Comparison of ENCODE assay signal across 15 cellular contexts in the genomic region with DNA sequence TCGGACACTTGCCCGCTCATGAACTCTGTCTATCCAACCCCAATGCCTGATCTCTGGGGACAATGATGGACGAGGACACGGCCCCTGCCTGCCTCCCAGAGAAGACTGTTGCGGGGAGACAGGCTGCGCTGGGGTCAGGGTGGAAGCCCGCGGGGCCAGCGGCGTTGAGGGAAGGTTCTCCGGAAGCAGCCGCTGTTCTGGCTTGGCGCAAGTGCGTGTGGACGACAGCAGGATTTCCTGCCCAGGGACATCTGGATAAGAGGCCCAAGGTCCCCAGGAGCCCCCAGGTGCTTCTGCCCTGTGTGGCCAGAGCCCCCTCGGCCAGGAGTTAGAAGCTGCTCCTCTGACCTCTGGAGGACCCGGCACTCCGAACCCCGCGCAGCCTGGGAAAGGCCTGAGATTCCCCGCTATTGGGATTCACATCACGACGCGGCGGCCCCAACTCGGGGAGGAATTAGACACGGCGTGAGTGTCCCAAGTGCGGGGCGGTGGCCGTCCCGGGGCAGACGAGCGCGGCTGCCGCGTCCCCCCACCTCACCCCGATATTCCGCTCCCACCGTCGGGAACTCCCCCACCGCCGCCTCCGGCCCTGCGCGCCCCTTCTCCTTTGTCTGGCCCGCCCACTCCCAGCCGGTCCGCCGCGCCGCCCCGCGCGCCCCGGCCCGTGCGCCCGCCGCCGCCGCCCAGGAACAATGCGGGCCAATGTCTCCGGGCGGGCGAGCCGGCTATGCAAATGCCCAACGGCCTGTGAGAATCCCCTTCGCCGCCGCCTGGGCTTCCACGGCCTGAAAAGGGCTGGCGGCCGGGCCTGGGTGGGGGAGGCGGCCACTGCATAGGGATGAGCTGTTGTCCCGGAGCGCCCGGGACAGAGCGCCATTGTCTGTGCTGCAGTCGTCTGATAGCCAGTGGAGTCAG. TPM values are rescaled to one million over a fixed set of nuclear protein-coding genes. Genes with fewer than 3 reads are reported as not detected.
DNase-seq lines count a peak whose midpoint lies in the region; ATAC-seq and TF ChIP-seq lines count a peak whose summit lies in the region.
"Had no signal": no experiment of that assay in that cellular context is flagged by ENCODE, and none has a peak within 500 bp of the region (broad histone marks: within the 10 kb centered on the region; RNA-seq: fewer than 3 reads in every experiment).

No MANE protein-coding gene starts in this region.

- H4K20me1 ChIP-seq in OCI-LY7 (ENCODE audit: insufficient read depth, low read length): no peaks in the 10 kb centered on the region

- H3K79me2 ChIP-seq in OCI-LY7 (ENCODE audit: insufficient read depth, low read depth, low read length): no peaks in the 10 kb centered on the region

- H3K36me3 Mint-ChIP-seq in activated naive CD8-positive, alpha-beta T cell treated with anti-CD3 and anti-CD28 coated beads, Interleukin-2, amount 50 U/mL, for 24 hours (ENCODE audit: low read depth): no peaks in the 10 kb centered on the region

- POLR2A ChIA-PET in OCI-LY7 (lab: Charles Lee): interaction anchor here (0.5 kb wide), 1 partner anchor 1594 kb away, joined by 6 read pairs; no protein-coding TSS in a partner anchor

- no peak overlapping the region for H3K27ac ChIP-seq in cardiac muscle cell
- H3K27ac ChIP-seq in foreskin keratinocyte: no peak overlapping the region
- H3K27ac ChIP-seq in urinary bladder (ENCODE audit: low read depth): no peak overlapping the region
- no peak overlapping the region for H3K27ac ChIP-seq in OCI-LY7 (ENCODE audit: low read depth, low read length, poor library complexity, severe bottlenecking)
- H3K27ac ChIP-seq: colonic mucosa, HL-60 had no signal

- no TSS peak for BruUV-seq in OCI-LY7 (replicated peaks; lab: Mats Ljungman, UMichigan)

- no peak overlapping the region for H3K4me2 ChIP-seq in OCI-LY7 (ENCODE audit: low read length)

- DNase-seq in cardiac muscle cell (ENCODE audit: low read depth in 1 of 2, low spot score in 1 of 2) (peak; percentile 8 to 49), left cardiac atrium (no peak), foreskin keratinocyte (no peak), middle frontal gyrus (ENCODE audit: extremely low spot score, low spot score) (peak; percentile 77), hepatic stellate cell (ENCODE audit: low spot score) (no peak), OCI-LY7 (ENCODE audit: low spot score) (no peak)
- no peak for DNase-seq in activated naive CD8-positive, alpha-beta T cell treated with anti-CD3 and anti-CD28 coated beads, Interleukin-2, amount 50 U/mL, for 24 hours
- DNase-seq: ACHN; activated T-cell treated with anti-CD3 and anti-CD28 coated beads, Interleukin-2, amount 50 U/mL, for 24 hours; colonic mucosa; NCI-H1417 had no signal

- ATAC-seq in left cardiac atrium (no peak), foreskin keratinocyte (peak; percentile 10)
- no peak for ATAC-seq in activated naive CD8-positive, alpha-beta T cell treated with anti-CD3 and anti-CD28 coated beads, Interleukin-2, amount 50 U/mL, for 24 hours
- ATAC-seq: Panc1 had no signal

- CTCF ChIA-PET in OCI-LY7 (lab: Charles Lee; ENCODE audit: unreplicated experiment): no interaction called here

- no peaks in the 10 kb centered on the region for H3K9me3 Mint-ChIP-seq in activated naive CD8-positive, alpha-beta T cell treated with anti-CD3 and anti-CD28 coated beads, Interleukin-2, amount 50 U/mL, for 24 hours
- H3K9me3 Mint-ChIP-seq: activated T-cell treated with anti-CD3 and anti-CD28 coated beads, Interleukin-2, amount 50 U/mL, for 24 hours had no signal

- no peaks in the 10 kb centered on the region for H3K36me3 ChIP-seq in cardiac muscle cell
- H3K36me3 ChIP-seq in urinary bladder (ENCODE audit: insufficient read depth): no peaks in the 10 kb centered on the region
- no peaks in the 10 kb centered on the region for H3K36me3 ChIP-seq in OCI-LY7 (ENCODE audit: insufficient read depth, low read length)
- H3K36me3 ChIP-seq: colonic mucosa had no signal

- 14% methylated on average over 80 of the region's 80 CpGs for WGBS in urinary bladder

- H3K9me2 ChIP-seq in OCI-LY7 (ENCODE audit: insufficient read depth, low read length): no peaks in the 10 kb centered on the region

- peaks cover 39% of the 10 kb centered on the region for H3K27me3 Mint-ChIP-seq in activated naive CD8-positive, alpha-beta T cell treated with anti-CD3 and anti-CD28 coated beads, Interleukin-2, amount 50 U/mL, for 24 hours

- H3K4me1 ChIP-seq in cardiac muscle cell (ENCODE audit: low read depth) (no peaks in the 10 kb centered on the region), foreskin keratinocyte (no peaks in the 10 kb centered on the region), urinary bladder (ENCODE audit: insufficient read depth) (no peaks in the 10 kb centered on the region), OCI-LY7 (ENCODE audit: insufficient read depth, low read length, poor library complexity, severe bottlenecking) (peaks cover 3% of the 10 kb centered on the region)
- H3K4me1 ChIP-seq: colonic mucosa had no signal

- intact Hi-C loops in left cardiac atrium (cut with DNase I) (loop anchor here (2.0 to 10.0 kb wide), 3 partner anchors 147 to 269 kb away; partner anchors contain the start of gene GPATCH4 (in 1 of the 2)), OCI-LY7 (cut with micrococcal nuclease; ENCODE audit: unreplicated experiment) (no loop called here)

- peaks cover 2% of the 10 kb centered on the region for H3K4me1 Mint-ChIP-seq in activated naive CD8-positive, alpha-beta T cell treated with anti-CD3 and anti-CD28 coated beads, Interleukin-2, amount 50 U/mL, for 24 hours

- no peak overlapping the region for H3K4me3 Mint-ChIP-seq in activated naive CD8-positive, alpha-beta T cell treated with anti-CD3 and anti-CD28 coated beads, Interleukin-2, amount 50 U/mL, for 24 hours
- H3K4me3 Mint-ChIP-seq: activated T-cell treated with anti-CD3 and anti-CD28 coated beads, Interleukin-2, amount 50 U/mL, for 24 hours had no signal

- peak overlapping the region; percentile 8 for H3K4me3 ChIP-seq in cardiac muscle cell
- H3K4me3 ChIP-seq in urinary bladder (ENCODE audit: low read depth, low read length): peak overlapping the region; percentile 18
- H3K4me3 ChIP-seq in OCI-LY7 (ENCODE audit: low read depth, low read length, poor library complexity, severe bottlenecking): no peak overlapping the region
- H3K4me3 ChIP-seq: colonic mucosa had no signal

- H3K27me3 ChIP-seq in cardiac muscle cell (peaks cover 55% of the 10 kb centered on the region), foreskin keratinocyte (peaks cover 58% of the 10 kb centered on the region)

- no peak for TF ChIP-seq CTCF in cardiac muscle cell (IDR thresholded peaks at IDR 0.05; ENCODE audit: low read depth, low read length)
- TF ChIP-seq CTCF in foreskin keratinocyte (conservative IDR thresholded peaks at IDR 0.05): no peak
- no peak for TF ChIP-seq CTCF in OCI-LY7 (conservative IDR thresholded peaks at IDR 0.05; ENCODE audit: low read length)

- no peak overlapping the region for H2AFZ ChIP-seq in OCI-LY7 (ENCODE audit: low read length)

- no peaks in the 10 kb centered on the region for H3K9me3 ChIP-seq in cardiac muscle cell (ENCODE audit: low read depth)
- no peaks in the 10 kb centered on the region for H3K9me3 ChIP-seq in OCI-LY7 (ENCODE audit: low read length)
- H3K9me3 ChIP-seq: colonic mucosa had no signal

- no peak overlapping the region for H3K27ac Mint-ChIP-seq in activated naive CD8-positive, alpha-beta T cell treated with anti-CD3 and anti-CD28 coated beads, Interleukin-2, amount 50 U/mL, for 24 hours
- H3K27ac Mint-ChIP-seq: activated T-cell treated with anti-CD3 and anti-CD28 coated beads, Interleukin-2, amount 50 U/mL, for 24 hours had no signal

RNA-seq across cellular contexts. Expression of gene RHBG, which starts 19.1 kb away (rescaled TPM):
- total RNA-seq in cardiac muscle cell (not detected in 2 replicates), left cardiac atrium (not detected), foreskin keratinocyte (0.11 TPM in 1 of 2 replicates, not detected in the other), urinary bladder (not detected), OCI-LY7 (2022) (not detected in 2 replicates)
- polyA plus RNA-seq in cardiac muscle cell (not detected in 2 replicates), foreskin keratinocyte (not detected in 2 replicates), urinary bladder (0.86 TPM)
- total RNA-seq in OCI-LY7 (2014; rRNA removed; shearing (Covaris generic)): not detected in 2 replicates
- total RNA-seq: posterior vena cava had no signal

RNA-seq across cellular contexts. Expression of gene TSACC, which starts 49.8 kb away (rescaled TPM):
- total RNA-seq in cardiac muscle cell: not detected in 2 replicates
- polyA plus RNA-seq in cardiac muscle cell: 1.1 and 4.7 TPM in 2 replicates
- total RNA-seq in left cardiac atrium: 1 to 10 TPM in 1 of 2 donors, not detected in 1; 1.0 TPM
- total RNA-seq in foreskin keratinocyte: 0.60 and 0.82 TPM in 2 replicates
- polyA plus RNA-seq in foreskin keratinocyte: 0.79 and 0.98 TPM in 2 replicates
- total RNA-seq in urinary bladder: not detected
- 0.28 TPM for polyA plus RNA-seq in urinary bladder
- total RNA-seq in OCI-LY7 (2014; rRNA removed; shearing (Covaris generic)): 2.3 TPM in 1 of 2 replicates, not detected in the other
- total RNA-seq in OCI-LY7 (2022): 1.9 and 2.0 TPM in 2 replicates
- total RNA-seq: colonic mucosa, posterior vena cava had no signal

RNA-seq across cellular contexts. Expression of gene CCT3, which starts 50.1 kb away (rescaled TPM):
- total RNA-seq in cardiac muscle cell (245 and 330 TPM in 2 replicates), left cardiac atrium (100 to 1,000 TPM; 125 to 128 TPM), foreskin keratinocyte (363 and 393 TPM in 2 replicates), urinary bladder (169 TPM), OCI-LY7 (2022) (321 and 387 TPM in 2 replicates)
- polyA plus RNA-seq in cardiac muscle cell (282 and 287 TPM in 2 replicates), foreskin keratinocyte (329 and 382 TPM in 2 replicates), urinary bladder (178 TPM)
- total RNA-seq in OCI-LY7 (2014; rRNA removed; shearing (Covaris generic)): 385 and 407 TPM in 2 replicates

Comparison
In these comparisons a context has a peak if more than half of its experiments do, and no peak if none do; other contexts are left out.
1. DNase-seq: peak in cardiac muscle cell (2 of 2) and middle frontal gyrus (single experiment); none in left cardiac atrium (single experiment), foreskin keratinocyte (0 of 2), hepatic stellate cell (single experiment), OCI-LY7 (single experiment) and activated naive CD8-positive, alpha-beta T cell treated with anti-CD3 and anti-CD28 coated beads, Interleukin-2, amount 50 U/mL, for 24 hours (single experiment).